ENCODE assay signal across 27 cellular contexts in the genomic region with DNA sequence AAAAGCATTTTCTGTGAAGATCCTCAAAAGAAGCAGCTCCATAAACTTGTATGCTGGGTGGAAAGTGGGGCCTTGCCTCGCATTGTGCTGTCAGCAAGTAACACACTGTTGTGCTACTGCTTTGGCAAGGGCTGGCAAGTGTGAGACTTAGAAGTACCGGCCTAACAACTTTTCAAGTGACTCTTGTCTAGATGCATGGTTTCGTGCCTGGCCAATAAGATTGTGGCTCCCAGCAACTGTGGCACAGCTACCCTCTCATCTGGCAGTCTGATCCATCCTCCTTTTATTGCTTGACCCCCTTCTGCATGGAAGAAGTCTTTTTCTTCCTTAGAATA.
"Had no signal": no experiment of that assay in that cellular context is flagged by ENCODE, and none has a peak within 500 bp of the region (broad histone marks: within the 10 kb centered on the region; RNA-seq: fewer than 3 reads in every experiment).

No MANE protein-coding gene starts in this region.

- H3K27me3 ChIP-seq: adrenal gland, body of pancreas, colonic mucosa, foreskin keratinocyte, gastrocnemius medialis had no signal

- H3K4me3 ChIP-seq: adrenal gland, body of pancreas, colonic mucosa, gastrocnemius medialis had no signal

- H3K36me3 ChIP-seq: adrenal gland, colonic mucosa, gastrocnemius medialis, WERI-Rb-1 had no signal

- H3K27ac ChIP-seq: adrenal gland, body of pancreas, colonic mucosa, epithelial cell of prostate, foreskin keratinocyte, gastrocnemius medialis, WERI-Rb-1 had no signal

- ATAC-seq: activated CD4-positive, CD25-positive, alpha-beta regulatory T cell treated with anti-CD3 and anti-CD28 coated beads, Interleukin-2, amount 50 U/mL, for 24 hours; activated CD8-positive, alpha-beta T cell treated with anti-CD3 and anti-CD28 coated beads for 36 hours; activated naive CD8-positive, alpha-beta T cell treated with anti-CD3 and anti-CD28 coated beads, Interleukin-2, amount 50 U/mL, for 24 hours; body of pancreas; foreskin keratinocyte; gastrocnemius medialis; T-helper 17 cell had no signal

- H3K9me3 ChIP-seq: adrenal gland, body of pancreas, colonic mucosa, gastrocnemius medialis had no signal

- H3K4me1 ChIP-seq: adrenal gland, body of pancreas, colonic mucosa, foreskin keratinocyte, gastrocnemius medialis had no signal

- DNase-seq: activated B cell treated with CpG ODN at 0.5 μM for 24 hours; activated CD4-positive, alpha-beta T cell treated with anti-CD3 and anti-CD28 coated beads for 48 hours; activated CD4-positive, alpha-beta T cell treated with anti-CD3 and anti-CD28 coated beads, Interleukin-2, amount 50 U/mL, for 1 hour; activated CD4-positive, alpha-beta T cell treated with anti-CD3 and anti-CD28 coated beads, Interleukin-2, amount 50 U/mL, for 48 hours; activated CD8-positive, alpha-beta memory T cell treated with anti-CD3 and anti-CD28 coated beads for 24 hours; activated CD8-positive, alpha-beta T cell treated with anti-CD3 and anti-CD28 coated beads for 36 hours; activated effector memory CD4-positive, alpha-beta T cell treated with anti-CD3 and anti-CD28 coated beads, Interleukin-2, amount 50 U/mL, for 16 hours; activated naive CD4-positive, alpha-beta T cell treated with anti-CD3 and anti-CD28 coated beads for 36 hours; activated naive CD8-positive, alpha-beta T cell treated with anti-CD3 and anti-CD28 coated beads for 36 hours; activated naive CD8-positive, alpha-beta T cell treated with anti-CD3 and anti-CD28 coated beads, Interleukin-2, amount 50 U/mL, for 24 hours; activated T-cell treated with anti-CD3 and anti-CD28 coated beads, Interleukin-2, amount 50 U/mL, for 48 hours; adrenal gland; amygdala; aorta; body of pancreas; central memory CD4-positive, alpha-beta T cell; cerebellar nuclear complex; colonic mucosa; effector CD8-positive, alpha-beta T cell; foreskin keratinocyte; gastrocnemius medialis; T-helper 1 cell; T-helper 17 cell; T1000; WERI-Rb-1 had no signal
